20 cellular contexts compared by ENCODE assay signal in genomic region chr16:4283939-4284338, GRCh38. TPM values are rescaled to one million over a fixed set of nuclear protein-coding genes. Genes with fewer than 3 reads are reported as not detected.
DNase-seq lines count a peak whose midpoint lies in the region; ATAC-seq, FAIRE-seq and TF ChIP-seq lines count a peak whose summit lies in the region.
"Had no signal": no experiment of that assay in that cellular context is flagged by ENCODE, and none has a peak within 500 bp of the region (broad histone marks: within the 10 kb centered on the region; RNA-seq: fewer than 3 reads in every experiment).

No MANE protein-coding gene starts in this region.

- FAIRE-seq in urothelium cell line (lab: Jason Lieb, UNC), result no peak
- FAIRE-seq: keratinocyte had no signal

- POLR2A ChIA-PET in MCF 10A (lab: Yijun Ruan, JAX), result interaction anchor here (0.6 to 1.2 kb wide), 4 partner anchors 9 to 163 kb away, joined by 3 read pairs; partner anchors contain the start of gene PAM16

- H3K27me3 Mint-ChIP-seq in MCF 10A (ENCODE audit: insufficient read depth, unreplicated experiment), result no peaks in the 10 kb centered on the region

- H3K36me3 Mint-ChIP-seq in MCF 10A (ENCODE audit: insufficient read depth, unreplicated experiment), result no peaks in the 10 kb centered on the region
- H3K36me3 Mint-ChIP-seq: brain had no signal

- H3K4me1 Mint-ChIP-seq in MCF 10A (ENCODE audit: insufficient read depth, unreplicated experiment), result peaks cover 26% of the 10 kb centered on the region

- intact Hi-C loops in MCF 10A (cut with micrococcal nuclease), result no loop called here
- intact Hi-C loops in breast epithelium (cut with DNase I; ENCODE audit: low total_unique reads), result no loop called here

- H3K27ac ChIP-seq in breast epithelium (no peak overlapping the region), foreskin keratinocyte (no peak overlapping the region)
- H3K27ac ChIP-seq: SK-N-MC had no signal

- CTCF ChIA-PET in MCF 10A (lab: Yijun Ruan, JAX), result interaction anchor here (0.5 to 3.0 kb wide), 4 partner anchors 10 to 221 kb away, joined by 3 to 13 read pairs (median 4); no protein-coding TSS in a partner anchor

- H3K4me1 ChIP-seq in breast epithelium, result peaks cover 0 to 4% of the 10 kb centered on the region in 2 donors
- H3K4me1 ChIP-seq in foreskin keratinocyte, result no peaks in the 10 kb centered on the region

- H3K27ac Mint-ChIP-seq in MCF 10A (ENCODE audit: low read depth, unreplicated experiment), result no peak overlapping the region

- no TSS peak for BruUV-seq in MCF 10A (replicated peaks; lab: Mats Ljungman, UMichigan)

- H3K36me3 ChIP-seq in breast epithelium, result no peaks in the 10 kb centered on the region

- peak; percentile 42 for DNase-seq in MCF 10A (ENCODE audit: unreplicated experiment)
- DNase-seq in breast epithelium (ENCODE audit: low spot score in 2 of 2), result no peak
- peak; percentile 19 for DNase-seq in amniotic epithelial cell (ENCODE audit: low read depth)
- DNase-seq in foreskin keratinocyte, result peak; percentile 20 to 66
- peak; percentile 32 for DNase-seq in urothelium cell line (ENCODE audit: low spot score)
- DNase-seq in NK-92 treated with Interleukin-12 subunit alpha and Interleukin-12 subunit beta, amount 100 ng/mL, for 24 hours (lab: John Stamatoyannopoulos, UW), result no peak
- DNase-seq in stimulated activated naive CD8-positive, alpha-beta T cell treated with anti-CD3 and anti-CD28 coated beads, Interleukin-15, Interleukin-2, amounts not matched to agents 100 U/mL and 50 U/mL, for 24 hours, result no peak
- DNase-seq: 8988T; activated CD4-positive, alpha-beta T cell treated with anti-CD3 and anti-CD28 coated beads for 4 hours; activated CD8-positive, alpha-beta memory T cell treated with anti-CD3 and anti-CD28 coated beads, Interleukin-2, amount 50 U/mL, for 48 hours; activated naive CD4-positive, alpha-beta T cell treated with Interleukin-2 at 50 U/mL for 16 hours; DMS79 treated with DMSO at 0.1 percent for 48 hours; NCI-H2107; NCI-H69; stimulated activated CD4-positive, alpha-beta T cell treated with anti-CD3 and anti-CD28 coated beads, Interleukin-12 subunit alpha, Interleukin-12 subunit beta, amount 100 ng/mL, for 4 hours had no signal

- no peak overlapping the region for H3K4me3 ChIP-seq in breast epithelium
- H3K4me3 ChIP-seq: SK-N-MC had no signal

- ATAC-seq in foreskin keratinocyte (peak; percentile 39), HG02588 (IDR thresholded peaks at IDR 0.05; ENCODE audit: unreplicated experiment) (no peak)
- ATAC-seq in stimulated activated naive CD8-positive, alpha-beta T cell treated with anti-CD3 and anti-CD28 coated beads, Interleukin-15, Interleukin-2, amounts not matched to agents 100 U/mL and 50 U/mL, for 24 hours, result no peak

- H3K9me3 ChIP-seq in breast epithelium, result no peaks in the 10 kb centered on the region

- H3K4me3 Mint-ChIP-seq in MCF 10A (ENCODE audit: unreplicated experiment), result no peak overlapping the region

- TF ChIP-seq POLR2A in breast epithelium (IDR thresholded peaks at IDR 0.05), result no peak

- no peaks in the 10 kb centered on the region for H3K27me3 ChIP-seq in breast epithelium
- H3K27me3 ChIP-seq in foreskin keratinocyte, result no peaks in the 10 kb centered on the region

- TF ChIP-seq CTCF in MCF 10A (IDR thresholded peaks at IDR 0.05; ENCODE audit: unreplicated experiment) (no peak), breast epithelium (IDR thresholded peaks at IDR 0.05) (no peak), foreskin keratinocyte (conservative IDR thresholded peaks at IDR 0.05) (no peak)

- no peaks in the 10 kb centered on the region for H3K9me3 Mint-ChIP-seq in MCF 10A (ENCODE audit: unreplicated experiment)

RNA-seq across cellular contexts. Expression of gene TFAP4, which starts 11.1 kb away (rescaled TPM):
- total RNA-seq in MCF 10A (2022), result 15.5 and 23.9 TPM in 2 replicates
- 1 to 10 TPM; 4.6 to 7.2 (median 6.2) TPM for total RNA-seq in breast epithelium
- 13.7 and 19.7 TPM in 2 replicates for total RNA-seq in foreskin keratinocyte
- 11.9 and 15.1 TPM in 2 replicates for polyA plus RNA-seq in foreskin keratinocyte

RNA-seq across cellular contexts. Expression of gene GLIS2, which starts 31.9 kb away (rescaled TPM):
- total RNA-seq in MCF 10A (2022), result 14.7 and 15.8 TPM in 2 replicates
- total RNA-seq in breast epithelium, result 1 to 10 TPM in 2 of 3 donors, under 1 TPM in 1; 0.96 to 3.9 (median 1.5) TPM
- 5.0 and 5.3 TPM in 2 replicates for total RNA-seq in foreskin keratinocyte
- polyA plus RNA-seq in foreskin keratinocyte, result 9.5 TPM in 2 replicates

RNA-seq across cellular contexts. Expression of gene SRL, which starts 42.1 kb away (rescaled TPM):
- total RNA-seq in MCF 10A (2022) (not detected in 2 replicates), breast epithelium (under 1 TPM; 0.32 to 0.98 (median 0.44) TPM), foreskin keratinocyte (not detected in 2 replicates)
- not detected in 2 replicates for polyA plus RNA-seq in foreskin keratinocyte
- polyA plus RNA-seq: keratinocyte, neural cell had no signal

Comparison
In these comparisons a context has a peak if more than half of its experiments do, and no peak if none do; other contexts are left out.
1. DNase-seq: peak in MCF 10A (single experiment), amniotic epithelial cell (single experiment), foreskin keratinocyte (2 of 2) and urothelium cell line (single experiment); none in breast epithelium (0 of 2), NK-92 treated with Interleukin-12 subunit alpha and Interleukin-12 subunit beta, amount 100 ng/mL, for 24 hours (single experiment) and stimulated activated naive CD8-positive, alpha-beta T cell treated with anti-CD3 and anti-CD28 coated beads, Interleukin-15, Interleukin-2, amounts not matched to agents 100 U/mL and 50 U/mL, for 24 hours (single experiment).